25 cellular contexts compared by ENCODE assay signal in genomic region chr7:30251708-30252329, GRCh38. TPM values are rescaled to one million over a fixed set of nuclear protein-coding genes. Genes with fewer than 3 reads are reported as not detected.
DNase-seq lines count a peak whose midpoint lies in the region; ATAC-seq and TF ChIP-seq lines count a peak whose summit lies in the region.
"Had no signal": no experiment of that assay in that cellular context is flagged by ENCODE, and none has a peak within 500 bp of the region (broad histone marks: within the 10 kb centered on the region; RNA-seq: fewer than 3 reads in every experiment).

No MANE protein-coding gene starts in this region.

- H3K36me3 ChIP-seq in CD4-positive, alpha-beta memory T cell (ENCODE audit: insufficient read depth, low read length), result no peaks in the 10 kb centered on the region
- H3K36me3 ChIP-seq: breast epithelium, gastroesophageal sphincter, neutrophil had no signal

- CTCF ChIA-PET in CD4-positive, alpha-beta memory T cell (lab: Charles Lee; ENCODE audit: partially characterized antibody), result no interaction called here

- H3K4me1 Mint-ChIP-seq in CD4-positive, alpha-beta memory T cell, result peaks cover 17 to 23% (median 19%) of the 10 kb centered on the region in 4 donors
- H3K4me1 Mint-ChIP-seq in nephron, result peaks cover 50% of the 10 kb centered on the region

- TF ChIP-seq CTCF in NB4 (IDR thresholded peaks at IDR 0.05; ENCODE audit: low read depth, low read length), result no peak
- no peak for TF ChIP-seq CTCF in cardiac fibroblast (IDR thresholded peaks at IDR 0.05; ENCODE audit: low read depth, low read length)
- TF ChIP-seq CTCF in nephron (IDR thresholded peaks at IDR 0.05; ENCODE audit: unreplicated experiment in 3 of 3), result no peak

- peaks cover 26% of the 10 kb centered on the region for H3K4me1 ChIP-seq in CD4-positive, alpha-beta memory T cell (ENCODE audit: insufficient read depth, low read length)

- H3K4me3 ChIP-seq in CD4-positive, alpha-beta memory T cell (ENCODE audit: low read length in 2 of 2), result no peak overlapping the region
- H3K4me3 ChIP-seq in NB4 (ENCODE audit: low read depth, low read length) (no peak overlapping the region), cardiac fibroblast (replicated peaks in 1 of 2; ENCODE audit: low read depth in 2 of 2, low read length in 2 of 2) (no peak overlapping the region)
- H3K4me3 ChIP-seq: breast epithelium, coronary artery, gastroesophageal sphincter had no signal

- no peaks in the 10 kb centered on the region for H3K27me3 ChIP-seq in CD4-positive, alpha-beta memory T cell (ENCODE audit: insufficient read depth, low read length)
- H3K27me3 ChIP-seq: breast epithelium, gastroesophageal sphincter, neutrophil had no signal

- no peaks in the 10 kb centered on the region for H3K27me3 Mint-ChIP-seq in CD4-positive, alpha-beta memory T cell
- no peaks in the 10 kb centered on the region for H3K27me3 Mint-ChIP-seq in nephron (ENCODE audit: low read depth)
- H3K27me3 Mint-ChIP-seq: activated CD4-positive, alpha-beta T cell treated with anti-CD3 and anti-CD28 coated beads for 36 hours; effector memory CD8-positive, alpha-beta T cell; progenitor cell of endocrine pancreas had no signal

- intact Hi-C loops in CD4-positive, alpha-beta memory T cell (cut with micrococcal nuclease), result no loop called here

- H3K27ac ChIP-seq in CD4-positive, alpha-beta memory T cell (ENCODE audit: low read depth, low read length), result no peak overlapping the region
- H3K27ac ChIP-seq: gastroesophageal sphincter, neutrophil had no signal

- no peak for ATAC-seq in HG03196 (IDR thresholded peaks at IDR 0.05; ENCODE audit: unreplicated experiment)
- ATAC-seq: effector memory CD8-positive, alpha-beta T cell; gastroesophageal sphincter had no signal

- no peaks in the 10 kb centered on the region for H3K9me3 Mint-ChIP-seq in CD4-positive, alpha-beta memory T cell
- H3K9me3 Mint-ChIP-seq in nephron, result no peaks in the 10 kb centered on the region
- H3K9me3 Mint-ChIP-seq: effector memory CD8-positive, alpha-beta T cell had no signal

- POLR2A ChIA-PET in CD4-positive, alpha-beta memory T cell (lab: Charles Lee; ENCODE audit: partially characterized antibody), result no interaction called here

- no peak for TF ChIP-seq POLR2A in NB4 (IDR thresholded peaks at IDR 0.05; ENCODE audit: extremely low read depth, insufficient read length)

- H3K4me3 Mint-ChIP-seq in CD4-positive, alpha-beta memory T cell, result no peak overlapping the region
- no peak overlapping the region for H3K4me3 Mint-ChIP-seq in nephron
- H3K4me3 Mint-ChIP-seq: activated CD4-positive, alpha-beta T cell treated with anti-CD3 and anti-CD28 coated beads for 36 hours; effector memory CD8-positive, alpha-beta T cell had no signal

- H3K9me3 ChIP-seq in CD4-positive, alpha-beta memory T cell (ENCODE audit: control insufficient read depth in 1 of 2, low read length in 2 of 2), result no peaks in the 10 kb centered on the region
- H3K9me3 ChIP-seq: breast epithelium, gastroesophageal sphincter, neutrophil had no signal

- DNase-seq in CD4-positive, alpha-beta memory T cell, result no peak
- DNase-seq in NB4 (ENCODE audit: low read depth) (peak; percentile 20), cardiac fibroblast (ENCODE audit: low read depth in 2 of 2) (peak; percentile 5 to 30), 8988T (no peak), GM19240 (ENCODE audit: insufficient read length, low spot score) (no peak)
- no peak for DNase-seq in NK-92 treated with Interleukin-12 subunit alpha and Interleukin-12 subunit beta, amount 100 ng/mL, for 24 hours (lab: John Stamatoyannopoulos, UW)
- DNase-seq: activated CD4-positive, alpha-beta T cell treated with anti-CD3 and anti-CD28 coated beads for 36 hours; activated naive CD4-positive, alpha-beta T cell; activated T-cell treated with anti-CD3 and anti-CD28 coated beads, Interleukin-2, amount 50 U/mL, for 1 hour; effector memory CD8-positive, alpha-beta T cell; islet precursor cell; Kasumi-1; NCI-H1105 treated with DMSO at 0.1 percent for 48 hours; NCI-H2029 treated with DMSO at 0.1 percent for 48 hours; NCI-H510A treated with DMSO at 0.1 percent for 48 hours; RPMI8226; stimulated activated CD8-positive, alpha-beta memory T cell treated with anti-CD3 and anti-CD28 coated beads, Interleukin-4, amount 100 ng/mL, for 48 hours; trophoblast cell had no signal

- no peaks in the 10 kb centered on the region for H3K36me3 Mint-ChIP-seq in CD4-positive, alpha-beta memory T cell
- H3K36me3 Mint-ChIP-seq in nephron (ENCODE audit: low read depth), result no peaks in the 10 kb centered on the region

- peak overlapping the region in 4 of 7 donors; percentile 8 to 82 (median 65) for H3K27ac Mint-ChIP-seq in CD4-positive, alpha-beta memory T cell
- peak overlapping the region in 2 of 3 experiments; percentile 13 for H3K27ac Mint-ChIP-seq in nephron
- H3K27ac Mint-ChIP-seq: activated CD4-positive, alpha-beta T cell treated with anti-CD3 and anti-CD28 coated beads for 36 hours; effector memory CD8-positive, alpha-beta T cell; progenitor cell of endocrine pancreas had no signal

RNA-seq across cellular contexts. Expression of gene ZNRF2, which starts 32.6 kb away (rescaled TPM):
- total RNA-seq in CD4-positive, alpha-beta memory T cell, result 10 to 100 TPM; 37.3 to 39.4 TPM
- 1 to 10 TPM in 1 of 2 donors, under 1 TPM in 1; 0.59 to 3.5 TPM for polyA plus RNA-seq in CD4-positive, alpha-beta memory T cell

Comparison
In these comparisons a context has a peak if more than half of its experiments do, and no peak if none do; other contexts are left out.
1. DNase-seq: peak in NB4 (single experiment) and cardiac fibroblast (2 of 2); none in CD4-positive, alpha-beta memory T cell (0 of 5), 8988T (single experiment), GM19240 (single experiment) and NK-92 treated with Interleukin-12 subunit alpha and Interleukin-12 subunit beta, amount 100 ng/mL, for 24 hours (single experiment).